Comparison of ENCODE assay signal across 1 cellular context in genomic region chr10:121927841-121928527, GRCh38.
TF ChIP-seq lines count a peak whose summit lies in the region.

ATE1 (minus strand) TSS chr10:121928031; CDS start chr10:121927949, 82 bp downstream.

TF ChIP-seq in K562, 482 proteins besides CTCF, POLR2A, EP300 and RAD21 (continued from another document and continues in another):
- TF ChIP-seq PRPF4 (IDR thresholded peaks at IDR 0.05; ENCODE audit: insufficient read depth, low read depth, low read length, poor library complexity, severe bottlenecking) (no peak), PHF21A (IDR thresholded peaks at IDR 0.05; ENCODE audit: borderline replicate concordance, low read depth) (no peak), POLR2AphosphoS2 (IDR thresholded peaks at IDR 0.05; ENCODE audit: low read length) (no peak), ZBTB7A (IDR thresholded peaks at IDR 0.05; ENCODE audit: borderline replicate concordance, control insufficient read depth, low read depth, low read length) (peak; percentile 79; the same call in 1 of the 2 replicates), ASH1L (IDR thresholded peaks at IDR 0.05; ENCODE audit: borderline replicate concordance, low read depth, partially characterized antibody) (no peak), RBM14 (IDR thresholded peaks at IDR 0.05; ENCODE audit: borderline replicate concordance, insufficient read depth, low read depth, low read length) (no peak), ADNP (tag; IDR thresholded peaks at IDR 0.05) (no peak), NFE2 (IDR thresholded peaks at IDR 0.05; ENCODE audit: low read depth) (no peak), MGA (IDR thresholded peaks at IDR 0.05) (peak; percentile 38; the same call in 1 of the 2 replicates), NEUROD1 (IDR thresholded peaks at IDR 0.05; ENCODE audit: borderline replicate concordance, low read depth, low read length, partially characterized antibody) (peak; percentile 4), KLF6 (CRISPR knock-in tag; IDR thresholded peaks at IDR 0.05; ENCODE audit: borderline replicate concordance) (no peak), SOX6 (IDR thresholded peaks at IDR 0.05) (no peak), ZSCAN32 (CRISPR knock-in tag; IDR thresholded peaks at IDR 0.05) (no peak)
- TF ChIP-seq, protein P1, sequence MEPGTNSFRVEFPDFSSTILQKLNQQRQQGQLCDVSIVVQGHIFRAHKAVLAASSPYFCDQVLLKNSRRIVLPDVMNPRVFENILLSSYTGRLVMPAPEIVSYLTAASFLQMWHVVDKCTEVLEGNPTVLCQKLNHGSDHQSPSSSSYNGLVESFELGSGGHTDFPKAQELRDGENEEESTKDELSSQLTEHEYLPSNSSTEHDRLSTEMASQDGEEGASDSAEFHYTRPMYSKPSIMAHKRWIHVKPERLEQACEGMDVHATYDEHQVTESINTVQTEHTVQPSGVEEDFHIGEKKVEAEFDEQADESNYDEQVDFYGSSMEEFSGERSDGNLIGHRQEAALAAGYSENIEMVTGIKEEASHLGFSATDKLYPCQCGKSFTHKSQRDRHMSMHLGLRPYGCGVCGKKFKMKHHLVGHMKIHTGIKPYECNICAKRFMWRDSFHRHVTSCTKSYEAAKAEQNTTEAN (CRISPR knock-in tag; IDR thresholded peaks at IDR 0.05), result no peak
- TF ChIP-seq, protein P2, sequence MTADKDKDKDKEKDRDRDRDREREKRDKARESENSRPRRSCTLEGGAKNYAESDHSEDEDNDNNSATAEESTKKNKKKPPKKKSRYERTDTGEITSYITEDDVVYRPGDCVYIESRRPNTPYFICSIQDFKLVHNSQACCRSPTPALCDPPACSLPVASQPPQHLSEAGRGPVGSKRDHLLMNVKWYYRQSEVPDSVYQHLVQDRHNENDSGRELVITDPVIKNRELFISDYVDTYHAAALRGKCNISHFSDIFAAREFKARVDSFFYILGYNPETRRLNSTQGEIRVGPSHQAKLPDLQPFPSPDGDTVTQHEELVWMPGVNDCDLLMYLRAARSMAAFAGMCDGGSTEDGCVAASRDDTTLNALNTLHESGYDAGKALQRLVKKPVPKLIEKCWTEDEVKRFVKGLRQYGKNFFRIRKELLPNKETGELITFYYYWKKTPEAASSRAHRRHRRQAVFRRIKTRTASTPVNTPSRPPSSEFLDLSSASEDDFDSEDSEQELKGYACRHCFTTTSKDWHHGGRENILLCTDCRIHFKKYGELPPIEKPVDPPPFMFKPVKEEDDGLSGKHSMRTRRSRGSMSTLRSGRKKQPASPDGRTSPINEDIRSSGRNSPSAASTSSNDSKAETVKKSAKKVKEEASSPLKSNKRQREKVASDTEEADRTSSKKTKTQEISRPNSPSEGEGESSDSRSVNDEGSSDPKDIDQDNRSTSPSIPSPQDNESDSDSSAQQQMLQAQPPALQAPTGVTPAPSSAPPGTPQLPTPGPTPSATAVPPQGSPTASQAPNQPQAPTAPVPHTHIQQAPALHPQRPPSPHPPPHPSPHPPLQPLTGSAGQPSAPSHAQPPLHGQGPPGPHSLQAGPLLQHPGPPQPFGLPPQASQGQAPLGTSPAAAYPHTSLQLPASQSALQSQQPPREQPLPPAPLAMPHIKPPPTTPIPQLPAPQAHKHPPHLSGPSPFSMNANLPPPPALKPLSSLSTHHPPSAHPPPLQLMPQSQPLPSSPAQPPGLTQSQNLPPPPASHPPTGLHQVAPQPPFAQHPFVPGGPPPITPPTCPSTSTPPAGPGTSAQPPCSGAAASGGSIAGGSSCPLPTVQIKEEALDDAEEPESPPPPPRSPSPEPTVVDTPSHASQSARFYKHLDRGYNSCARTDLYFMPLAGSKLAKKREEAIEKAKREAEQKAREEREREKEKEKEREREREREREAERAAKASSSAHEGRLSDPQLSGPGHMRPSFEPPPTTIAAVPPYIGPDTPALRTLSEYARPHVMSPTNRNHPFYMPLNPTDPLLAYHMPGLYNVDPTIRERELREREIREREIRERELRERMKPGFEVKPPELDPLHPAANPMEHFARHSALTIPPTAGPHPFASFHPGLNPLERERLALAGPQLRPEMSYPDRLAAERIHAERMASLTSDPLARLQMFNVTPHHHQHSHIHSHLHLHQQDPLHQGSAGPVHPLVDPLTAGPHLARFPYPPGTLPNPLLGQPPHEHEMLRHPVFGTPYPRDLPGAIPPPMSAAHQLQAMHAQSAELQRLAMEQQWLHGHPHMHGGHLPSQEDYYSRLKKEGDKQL (CRISPR knock-in tag; IDR thresholded peaks at IDR 0.05; ENCODE audit: borderline replicate concordance), result no peak
- TF ChIP-seq, protein P3, sequence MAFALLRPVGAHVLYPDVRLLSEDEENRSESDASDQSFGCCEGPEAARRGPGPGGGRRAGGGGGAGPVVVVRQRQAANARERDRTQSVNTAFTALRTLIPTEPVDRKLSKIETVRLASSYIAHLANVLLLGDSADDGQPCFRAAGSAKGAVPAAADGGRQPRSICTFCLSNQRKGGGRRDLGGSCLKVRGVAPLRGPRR (CRISPR knock-in tag; IDR thresholded peaks at IDR 0.05), result no peak
- TF ChIP-seq, protein P4, sequence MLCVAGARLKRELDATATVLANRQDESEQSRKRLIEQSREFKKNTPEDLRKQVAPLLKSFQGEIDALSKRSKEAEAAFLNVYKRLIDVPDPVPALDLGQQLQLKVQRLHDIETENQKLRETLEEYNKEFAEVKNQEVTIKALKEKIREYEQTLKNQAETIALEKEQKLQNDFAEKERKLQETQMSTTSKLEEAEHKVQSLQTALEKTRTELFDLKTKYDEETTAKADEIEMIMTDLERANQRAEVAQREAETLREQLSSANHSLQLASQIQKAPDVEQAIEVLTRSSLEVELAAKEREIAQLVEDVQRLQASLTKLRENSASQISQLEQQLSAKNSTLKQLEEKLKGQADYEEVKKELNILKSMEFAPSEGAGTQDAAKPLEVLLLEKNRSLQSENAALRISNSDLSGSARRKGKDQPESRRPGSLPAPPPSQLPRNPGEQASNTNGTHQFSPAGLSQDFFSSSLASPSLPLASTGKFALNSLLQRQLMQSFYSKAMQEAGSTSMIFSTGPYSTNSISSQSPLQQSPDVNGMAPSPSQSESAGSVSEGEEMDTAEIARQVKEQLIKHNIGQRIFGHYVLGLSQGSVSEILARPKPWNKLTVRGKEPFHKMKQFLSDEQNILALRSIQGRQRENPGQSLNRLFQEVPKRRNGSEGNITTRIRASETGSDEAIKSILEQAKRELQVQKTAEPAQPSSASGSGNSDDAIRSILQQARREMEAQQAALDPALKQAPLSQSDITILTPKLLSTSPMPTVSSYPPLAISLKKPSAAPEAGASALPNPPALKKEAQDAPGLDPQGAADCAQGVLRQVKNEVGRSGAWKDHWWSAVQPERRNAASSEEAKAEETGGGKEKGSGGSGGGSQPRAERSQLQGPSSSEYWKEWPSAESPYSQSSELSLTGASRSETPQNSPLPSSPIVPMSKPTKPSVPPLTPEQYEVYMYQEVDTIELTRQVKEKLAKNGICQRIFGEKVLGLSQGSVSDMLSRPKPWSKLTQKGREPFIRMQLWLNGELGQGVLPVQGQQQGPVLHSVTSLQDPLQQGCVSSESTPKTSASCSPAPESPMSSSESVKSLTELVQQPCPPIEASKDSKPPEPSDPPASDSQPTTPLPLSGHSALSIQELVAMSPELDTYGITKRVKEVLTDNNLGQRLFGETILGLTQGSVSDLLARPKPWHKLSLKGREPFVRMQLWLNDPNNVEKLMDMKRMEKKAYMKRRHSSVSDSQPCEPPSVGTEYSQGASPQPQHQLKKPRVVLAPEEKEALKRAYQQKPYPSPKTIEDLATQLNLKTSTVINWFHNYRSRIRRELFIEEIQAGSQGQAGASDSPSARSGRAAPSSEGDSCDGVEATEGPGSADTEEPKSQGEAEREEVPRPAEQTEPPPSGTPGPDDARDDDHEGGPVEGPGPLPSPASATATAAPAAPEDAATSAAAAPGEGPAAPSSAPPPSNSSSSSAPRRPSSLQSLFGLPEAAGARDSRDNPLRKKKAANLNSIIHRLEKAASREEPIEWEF (CRISPR knock-in tag; IDR thresholded peaks at IDR 0.05), result no peak
- TF ChIP-seq, protein P5, sequence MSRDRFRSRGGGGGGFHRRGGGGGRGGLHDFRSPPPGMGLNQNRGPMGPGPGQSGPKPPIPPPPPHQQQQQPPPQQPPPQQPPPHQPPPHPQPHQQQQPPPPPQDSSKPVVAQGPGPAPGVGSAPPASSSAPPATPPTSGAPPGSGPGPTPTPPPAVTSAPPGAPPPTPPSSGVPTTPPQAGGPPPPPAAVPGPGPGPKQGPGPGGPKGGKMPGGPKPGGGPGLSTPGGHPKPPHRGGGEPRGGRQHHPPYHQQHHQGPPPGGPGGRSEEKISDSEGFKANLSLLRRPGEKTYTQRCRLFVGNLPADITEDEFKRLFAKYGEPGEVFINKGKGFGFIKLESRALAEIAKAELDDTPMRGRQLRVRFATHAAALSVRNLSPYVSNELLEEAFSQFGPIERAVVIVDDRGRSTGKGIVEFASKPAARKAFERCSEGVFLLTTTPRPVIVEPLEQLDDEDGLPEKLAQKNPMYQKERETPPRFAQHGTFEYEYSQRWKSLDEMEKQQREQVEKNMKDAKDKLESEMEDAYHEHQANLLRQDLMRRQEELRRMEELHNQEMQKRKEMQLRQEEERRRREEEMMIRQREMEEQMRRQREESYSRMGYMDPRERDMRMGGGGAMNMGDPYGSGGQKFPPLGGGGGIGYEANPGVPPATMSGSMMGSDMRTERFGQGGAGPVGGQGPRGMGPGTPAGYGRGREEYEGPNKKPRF (IDR thresholded peaks at IDR 0.05; ENCODE audit: low read depth, low read length), result no peak
- TF ChIP-seq, protein P6, sequence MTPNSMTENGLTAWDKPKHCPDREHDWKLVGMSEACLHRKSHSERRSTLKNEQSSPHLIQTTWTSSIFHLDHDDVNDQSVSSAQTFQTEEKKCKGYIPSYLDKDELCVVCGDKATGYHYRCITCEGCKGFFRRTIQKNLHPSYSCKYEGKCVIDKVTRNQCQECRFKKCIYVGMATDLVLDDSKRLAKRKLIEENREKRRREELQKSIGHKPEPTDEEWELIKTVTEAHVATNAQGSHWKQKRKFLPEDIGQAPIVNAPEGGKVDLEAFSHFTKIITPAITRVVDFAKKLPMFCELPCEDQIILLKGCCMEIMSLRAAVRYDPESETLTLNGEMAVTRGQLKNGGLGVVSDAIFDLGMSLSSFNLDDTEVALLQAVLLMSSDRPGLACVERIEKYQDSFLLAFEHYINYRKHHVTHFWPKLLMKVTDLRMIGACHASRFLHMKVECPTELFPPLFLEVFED (CRISPR knock-in tag; conservative IDR thresholded peaks at IDR 0.05), result no peak
- TF ChIP-seq, protein P7, sequence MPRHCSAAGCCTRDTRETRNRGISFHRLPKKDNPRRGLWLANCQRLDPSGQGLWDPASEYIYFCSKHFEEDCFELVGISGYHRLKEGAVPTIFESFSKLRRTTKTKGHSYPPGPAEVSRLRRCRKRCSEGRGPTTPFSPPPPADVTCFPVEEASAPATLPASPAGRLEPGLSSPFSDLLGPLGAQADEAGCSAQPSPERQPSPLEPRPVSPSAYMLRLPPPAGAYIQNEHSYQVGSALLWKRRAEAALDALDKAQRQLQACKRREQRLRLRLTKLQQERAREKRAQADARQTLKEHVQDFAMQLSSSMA (CRISPR knock-in tag; IDR thresholded peaks at IDR 0.05), result no peak
